Comparison of ENCODE assay signal across 8 cellular contexts in genomic region chr3:49805367-49805782, GRCh38. TPM values are rescaled to one million over a fixed set of nuclear protein-coding genes. Genes with fewer than 3 reads are reported as not detected.
DNase-seq lines count a peak whose midpoint lies in the region; ATAC-seq and TF ChIP-seq lines count a peak whose summit lies in the region.

No MANE protein-coding gene starts in this region.

- H3K4me3 Mint-ChIP-seq in stimulated activated naive CD8-positive, alpha-beta T cell treated with anti-CD3 and anti-CD28 coated beads, Interleukin-15, Interleukin-2, amounts not matched to agents 100 ng/mL and 50 ng/mL, for 24 hours, result peak overlapping the region; percentile 56
- peak overlapping the region; percentile 37; the same call in 1 of the 2 replicates for H3K4me3 Mint-ChIP-seq in WTC11
- no peak overlapping the region for H3K4me3 Mint-ChIP-seq in Caco-2 (ENCODE audit: unreplicated experiment)

- BruUV-seq in Caco-2 (replicated peaks; lab: Mats Ljungman, UMichigan), result no TSS peak

- intact Hi-C loops in cardiac septum (cut with DNase I) (no loop called here), gastrocnemius medialis (cut with DNase I; ENCODE audit: low total_unique reads) (loop anchor here (1.0 kb wide), 1 partner anchor 19 kb away; the partner anchor contains the start of gene IP6K1), Caco-2 (cut with micrococcal nuclease; ENCODE audit: unreplicated experiment) (no loop called here)

- in situ Hi-C loops in gastrocnemius medialis (cut with MboI; ENCODE audit: low sequenced_read_pairs in 4 of 4), result loop anchor here in 1 of 4 donors (5.0 kb wide), 1 partner anchor 37 kb away; no protein-coding TSS in a partner anchor

- H3K36me3 ChIP-seq in gastrocnemius medialis, result no peaks in the 10 kb centered on the region
- H3K36me3 ChIP-seq in Caco-2 (ENCODE audit: control insufficient read depth, insufficient read depth, low read length), result no peaks in the 10 kb centered on the region

- no peak for ATAC-seq in stimulated activated naive CD8-positive, alpha-beta T cell treated with anti-CD3 and anti-CD28 coated beads, Interleukin-15, Interleukin-2, amounts not matched to agents 100 U/mL and 50 U/mL, for 24 hours
- ATAC-seq in WTC11 (no peak), gastrocnemius medialis (peak; percentile 80 to 81), GM21717 (IDR thresholded peaks at IDR 0.05; ENCODE audit: unreplicated experiment) (no peak), GM18907 (IDR thresholded peaks at IDR 0.05; ENCODE audit: unreplicated experiment) (no peak)

- H3K27me3 ChIP-seq in gastrocnemius medialis (no peaks in the 10 kb centered on the region), Caco-2 (replicated peaks; ENCODE audit: control insufficient read depth, insufficient read depth, low read length) (no peaks in the 10 kb centered on the region)

- H3K27ac ChIP-seq in gastrocnemius medialis, result peak overlapping the region; percentile 89 to 97 (median 93)

- peak overlapping the region; percentile 74 for H3K27ac Mint-ChIP-seq in stimulated activated naive CD8-positive, alpha-beta T cell treated with anti-CD3 and anti-CD28 coated beads, Interleukin-15, Interleukin-2, amounts not matched to agents 100 ng/mL and 50 ng/mL, for 24 hours
- H3K27ac Mint-ChIP-seq in WTC11 (no peak overlapping the region; the same call in 1 of the 2 replicates), Caco-2 (ENCODE audit: unreplicated experiment) (no peak overlapping the region)

- no peaks in the 10 kb centered on the region for H3K9me3 Mint-ChIP-seq in stimulated activated naive CD8-positive, alpha-beta T cell treated with anti-CD3 and anti-CD28 coated beads, Interleukin-15, Interleukin-2, amounts not matched to agents 100 ng/mL and 50 ng/mL, for 24 hours
- no peaks in the 10 kb centered on the region for H3K9me3 Mint-ChIP-seq in WTC11
- H3K9me3 Mint-ChIP-seq in Caco-2 (ENCODE audit: unreplicated experiment), result no peaks in the 10 kb centered on the region

- no peaks in the 10 kb centered on the region for H3K36me3 Mint-ChIP-seq in stimulated activated naive CD8-positive, alpha-beta T cell treated with anti-CD3 and anti-CD28 coated beads, Interleukin-15, Interleukin-2, amounts not matched to agents 100 ng/mL and 50 ng/mL, for 24 hours (ENCODE audit: low read depth)
- H3K36me3 Mint-ChIP-seq in WTC11 (no peaks in the 10 kb centered on the region), Caco-2 (ENCODE audit: insufficient read depth, unreplicated experiment) (peaks cover 5% of the 10 kb centered on the region)

- POLR2A ChIA-PET in WTC11 (lab: Charles Lee), result interaction anchor here (0.6 kb wide), 1 partner anchor 12 kb away, joined by 3 read pairs; no protein-coding TSS in a partner anchor
- POLR2A ChIA-PET in Caco-2 (lab: Charles Lee), result interaction anchor here (1.0 kb wide), 1 partner anchor 19 kb away, joined by 3 read pairs; the partner anchor contains the start of gene IP6K1

- DNase-seq in stimulated activated naive CD8-positive, alpha-beta T cell treated with anti-CD3 and anti-CD28 coated beads, Interleukin-15, Interleukin-2, amounts not matched to agents 100 U/mL and 50 U/mL, for 24 hours, result no peak
- DNase-seq in WTC11 (ENCODE audit: low spot score), result no peak
- DNase-seq in cardiac septum (ENCODE audit: low spot score), result peak; percentile 90
- DNase-seq in gastrocnemius medialis, result peak; percentile 87 to 98
- no peak for DNase-seq in Caco-2

- no peak for TF ChIP-seq CTCF in WTC11 (IDR thresholded peaks at IDR 0.05)
- TF ChIP-seq CTCF in gastrocnemius medialis (IDR thresholded peaks at IDR 0.05 in 4 of 5, conservative IDR thresholded peaks at IDR 0.05 in 1 of 5), result no peak
- TF ChIP-seq CTCF in Caco-2 (IDR thresholded peaks at IDR 0.05; ENCODE audit: insufficient read depth in 1 of 2, low read depth in 1 of 2, low read length in 1 of 2, severe bottlenecking in 1 of 2, unreplicated experiment in 1 of 2), result no peak

- H3K4me1 Mint-ChIP-seq in stimulated activated naive CD8-positive, alpha-beta T cell treated with anti-CD3 and anti-CD28 coated beads, Interleukin-15, Interleukin-2, amounts not matched to agents 100 ng/mL and 50 ng/mL, for 24 hours (ENCODE audit: low read depth), result peaks cover 51% of the 10 kb centered on the region
- H3K4me1 Mint-ChIP-seq in WTC11 (peaks cover 41% of the 10 kb centered on the region), Caco-2 (ENCODE audit: low read depth, unreplicated experiment) (peaks cover 16% of the 10 kb centered on the region)

- H3K4me1 ChIP-seq in gastrocnemius medialis, result peaks cover 40 to 45% of the 10 kb centered on the region in 2 donors
- no peaks in the 10 kb centered on the region for H3K4me1 ChIP-seq in Caco-2

- H3K9me3 ChIP-seq in gastrocnemius medialis (no peaks in the 10 kb centered on the region), Caco-2 (no peaks in the 10 kb centered on the region)

- H3K27me3 Mint-ChIP-seq in stimulated activated naive CD8-positive, alpha-beta T cell treated with anti-CD3 and anti-CD28 coated beads, Interleukin-15, Interleukin-2, amounts not matched to agents 100 ng/mL and 50 ng/mL, for 24 hours, result peaks cover 8% of the 10 kb centered on the region
- H3K27me3 Mint-ChIP-seq in WTC11 (ENCODE audit: low read depth) (peaks cover 38% of the 10 kb centered on the region), Caco-2 (ENCODE audit: insufficient read depth, unreplicated experiment) (peaks cover 2% of the 10 kb centered on the region)

- TF ChIP-seq POLR2A in gastrocnemius medialis (IDR thresholded peaks at IDR 0.05), result peak; percentile 2 to 13

- CTCF ChIA-PET in WTC11 (lab: Charles Lee) (interaction anchor here (1.0 to 7.4 kb wide), 10 partner anchors 21 to 315 kb away, joined by 3 to 207 read pairs (median 6); partner anchors contain the start of gene MON1A), Caco-2 (lab: Charles Lee) (no interaction called here)

- H3K4me3 ChIP-seq in gastrocnemius medialis (peak overlapping the region in 3 of 4 donors; percentile 27 to 89 (median 83)), Caco-2 (ENCODE audit: low read depth, low read length) (no peak overlapping the region)

TF ChIP-seq in WTC11, 78 proteins besides CTCF, POLR2A, EP300 and RAD21:
- TF ChIP-seq FOXK1 (CRISPR knock-in tag; IDR thresholded peaks at IDR 0.05) (no peak), ATF1 (CRISPR knock-in tag; IDR thresholded peaks at IDR 0.05) (no peak), ZNF232 (CRISPR knock-in tag; IDR thresholded peaks at IDR 0.05) (no peak), ZNF396 (CRISPR knock-in tag; IDR thresholded peaks at IDR 0.05; ENCODE audit: borderline replicate concordance) (no peak), MXD4 (CRISPR knock-in tag; IDR thresholded peaks at IDR 0.05; ENCODE audit: borderline replicate concordance) (no peak), ZBTB43 (CRISPR knock-in tag; IDR thresholded peaks at IDR 0.05) (no peak), CREM (CRISPR knock-in tag; IDR thresholded peaks at IDR 0.05) (no peak)
- TF ChIP-seq, protein P1, sequence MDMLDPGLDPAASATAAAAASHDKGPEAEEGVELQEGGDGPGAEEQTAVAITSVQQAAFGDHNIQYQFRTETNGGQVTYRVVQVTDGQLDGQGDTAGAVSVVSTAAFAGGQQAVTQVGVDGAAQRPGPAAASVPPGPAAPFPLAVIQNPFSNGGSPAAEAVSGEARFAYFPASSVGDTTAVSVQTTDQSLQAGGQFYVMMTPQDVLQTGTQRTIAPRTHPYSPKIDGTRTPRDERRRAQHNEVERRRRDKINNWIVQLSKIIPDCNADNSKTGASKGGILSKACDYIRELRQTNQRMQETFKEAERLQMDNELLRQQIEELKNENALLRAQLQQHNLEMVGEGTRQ (CRISPR knock-in tag; IDR thresholded peaks at IDR 0.05), result no peak

RNA-seq across cellular contexts. Expression of gene INKA1, which starts 2.3 kb away (rescaled TPM):
- total RNA-seq in WTC11 (2021) (1.4 to 2.0 TPM (median 1.5 TPM) in 3 replicates), cardiac septum (1.9 TPM), gastrocnemius medialis (10 to 100 TPM in 1 of 4 donors, 1 to 10 TPM in 2, not detected in 1; 1.1 to 10.9 (median 5.2) TPM), Caco-2 (2022) (not detected in 2 replicates)

RNA-seq across cellular contexts. Expression of gene CDHR4, which starts 5.7 kb away (rescaled TPM):
- 0.17 to 0.69 TPM (median 0.39 TPM) in 3 replicates for total RNA-seq in WTC11 (2021)
- total RNA-seq in cardiac septum, result not detected
- total RNA-seq in gastrocnemius medialis, result not detected
- not detected in 2 replicates for total RNA-seq in Caco-2 (2022)

RNA-seq across cellular contexts. Expression of gene UBA7, which starts 8.4 kb away (rescaled TPM):
- total RNA-seq in WTC11 (2021) (1.2 to 1.9 TPM (median 1.6 TPM) in 3 replicates), cardiac septum (20.0 TPM), gastrocnemius medialis (10 to 100 TPM in 1 of 4 donors, 1 to 10 TPM in 3; 3.5 to 16.1 (median 5.1) TPM), Caco-2 (2022) (0.93 TPM in 1 of 2 replicates, not detected in the other)

RNA-seq across cellular contexts. Expression of gene IP6K1, which starts 19.0 kb away (rescaled TPM):
- total RNA-seq in WTC11 (2021), result 29.2 to 32.2 TPM (median 32.2 TPM) in 3 replicates
- 19.7 TPM for total RNA-seq in cardiac septum
- 10 to 100 TPM; 13.5 to 22.2 (median 19.5) TPM for total RNA-seq in gastrocnemius medialis
- 35.5 and 39.6 TPM in 2 replicates for total RNA-seq in Caco-2 (2022)

RNA-seq across cellular contexts. Expression of gene TRAIP, which starts 51.0 kb away (rescaled TPM):
- total RNA-seq in WTC11 (2021) (25.9 to 31.8 TPM (median 29.9 TPM) in 3 replicates), cardiac septum (2.0 TPM), gastrocnemius medialis (1 to 10 TPM in 3 of 4 donors, under 1 TPM in 1; 0.36 to 4.2 (median 1.1) TPM), Caco-2 (2022) (25.1 and 28.0 TPM in 2 replicates)

Comparison
In these comparisons a context has a peak if more than half of its experiments do, and no peak if none do; other contexts are left out.
1. ATAC-seq: peak in gastrocnemius medialis (2 of 2); none in stimulated activated naive CD8-positive, alpha-beta T cell treated with anti-CD3 and anti-CD28 coated beads, Interleukin-15, Interleukin-2, amounts not matched to agents 100 U/mL and 50 U/mL, for 24 hours (single experiment), WTC11 (single experiment), GM21717 (single experiment) and GM18907 (single experiment).
2. DNase-seq: peak in cardiac septum (single experiment) and gastrocnemius medialis (2 of 2); none in stimulated activated naive CD8-positive, alpha-beta T cell treated with anti-CD3 and anti-CD28 coated beads, Interleukin-15, Interleukin-2, amounts not matched to agents 100 U/mL and 50 U/mL, for 24 hours (single experiment), WTC11 (single experiment) and Caco-2 (0 of 2).